In the genomic region with DNA sequence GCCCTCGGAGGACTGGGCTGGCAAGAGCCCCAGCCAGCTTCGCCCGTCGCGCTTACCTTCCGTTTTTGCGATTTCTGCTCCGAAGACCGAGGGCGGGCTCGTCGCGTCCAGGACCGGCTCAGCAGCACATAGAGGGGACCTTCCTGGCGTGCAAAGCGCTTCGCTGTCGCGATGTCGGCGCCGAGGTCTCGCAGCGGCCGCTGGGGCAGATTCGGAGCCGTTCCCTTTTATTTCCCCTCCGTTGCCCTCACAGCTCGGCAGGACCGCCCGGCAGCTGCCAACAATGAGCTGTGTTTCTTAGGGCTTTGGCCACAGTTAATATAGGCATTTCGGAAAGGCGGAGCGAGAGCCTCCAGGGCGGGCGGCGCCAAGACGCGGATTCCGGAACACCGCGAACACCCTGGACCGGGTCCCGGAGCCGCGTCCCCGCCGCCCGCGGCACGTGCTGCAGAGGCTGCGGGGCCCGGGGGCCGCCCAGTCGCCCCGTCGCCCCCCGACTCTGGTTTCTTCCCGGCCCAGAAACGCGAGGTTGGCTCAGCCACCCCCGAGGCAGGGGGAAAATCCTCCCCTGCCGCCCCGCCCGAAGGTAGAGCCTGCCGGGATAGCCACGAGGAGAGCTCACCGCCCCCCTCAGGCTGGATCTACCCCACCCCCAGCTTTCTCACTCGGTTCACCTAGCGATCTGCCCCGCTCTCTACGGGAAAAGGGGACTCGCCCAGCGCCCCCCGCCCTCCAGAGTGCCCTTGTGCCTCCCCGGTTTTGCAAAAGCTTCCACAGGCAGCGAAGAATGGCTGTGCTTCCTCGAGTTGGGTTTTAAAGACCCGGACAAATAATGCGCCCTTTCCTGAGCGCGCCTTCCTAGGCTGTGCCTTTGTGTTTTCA, we compare ENCODE assay signal across 8 cellular contexts. TPM values are rescaled to one million over a fixed set of nuclear protein-coding genes. Genes with fewer than 3 reads are reported as not detected.
DNase-seq lines count a peak whose midpoint lies in the region; TF ChIP-seq lines count a peak whose summit lies in the region.

A gene with protein sequence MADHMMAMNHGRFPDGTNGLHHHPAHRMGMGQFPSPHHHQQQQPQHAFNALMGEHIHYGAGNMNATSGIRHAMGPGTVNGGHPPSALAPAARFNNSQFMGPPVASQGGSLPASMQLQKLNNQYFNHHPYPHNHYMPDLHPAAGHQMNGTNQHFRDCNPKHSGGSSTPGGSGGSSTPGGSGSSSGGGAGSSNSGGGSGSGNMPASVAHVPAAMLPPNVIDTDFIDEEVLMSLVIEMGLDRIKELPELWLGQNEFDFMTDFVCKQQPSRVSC (minus strand): TSS at position 292 of the 882 bp plus-strand sequence. CDS start 704 bp downstream, outside the sequence.

- peaks cover 39% of the 10 kb centered on the region for H3K4me1 Mint-ChIP-seq in activated naive CD4-positive, alpha-beta T cell treated with anti-CD3 and anti-CD28 coated beads, Interleukin-2, amount 10 ng/mL, durations not matched to agents 7 days and 5 days

- H3K36me3 ChIP-seq in SK-N-MC (ENCODE audit: insufficient read depth, low read length) (peaks cover 37% of the 10 kb centered on the region), suprapubic skin (peaks cover 4% of the 10 kb centered on the region)

- H3K27me3 Mint-ChIP-seq in activated naive CD4-positive, alpha-beta T cell treated with anti-CD3 and anti-CD28 coated beads, Interleukin-2, amount 10 ng/mL, durations not matched to agents 7 days and 5 days: peaks cover 3% of the 10 kb centered on the region

- TF ChIP-seq POLR2A in suprapubic skin (IDR thresholded peaks at IDR 0.05): peak; percentile 97

- CTCF ChIA-PET in HEK293T (lab: Yijun Ruan, JAX): interaction anchor here (0.6 to 1.4 kb wide), 8 partner anchors 10 to 548 kb away, joined by 3 to 5 read pairs (median 4); no protein-coding TSS in a partner anchor
- CTCF ChIA-PET in activated naive CD4-positive, alpha-beta T cell treated with anti-CD3 and anti-CD28 coated beads, Interleukin-2, amount 10 ng/mL, durations not matched to agents 7 days and 5 days (lab: Charles Lee): interaction anchor here (0.8 to 2.5 kb wide), 7 partner anchors 9 to 256 kb away, joined by 3 to 16 read pairs (median 4); a partner anchor contains a TSS

- under 1% methylated on average over 59 of the region's 82 CpGs for WGBS in suprapubic skin

- H3K4me1 ChIP-seq in suprapubic skin: peaks cover 37% of the 10 kb centered on the region

- no peak for TF ChIP-seq EP300 in suprapubic skin (IDR thresholded peaks at IDR 0.05)

- peak within 1 kb of the TSS; percentile 96 for H3K9ac ChIP-seq in SK-N-MC (ENCODE audit: insufficient read length)

- peak; percentile 4 to 16 for TF ChIP-seq CTCF in suprapubic skin (IDR thresholded peaks at IDR 0.05)

- DNase-seq in GM04503 (ENCODE audit: low read depth) (peak; percentile 81), HEK293T (ENCODE audit: extremely low spot score) (peak; percentile 84), MV-4-11 (lab: John Stamatoyannopoulos, UW) (peak; percentile 86), SK-N-MC (ENCODE audit: low read depth, low spot score) (peak; percentile 87), germinal center (ENCODE audit: low spot score) (peak; percentile 86), occipital lobe (lab: John Stamatoyannopoulos, UW) (peak; percentile 83), suprapubic skin (ENCODE audit: low spot score in 2 of 2) (peak; percentile 96 to 97)
- peak; percentile 93 for DNase-seq in activated naive CD4-positive, alpha-beta T cell treated with anti-CD3 and anti-CD28 coated beads, Interleukin-2, amount 10 ng/mL, durations not matched to agents 7 days and 5 days

- no peaks in the 10 kb centered on the region for H3K27me3 ChIP-seq in suprapubic skin

- H3K36me3 Mint-ChIP-seq in activated naive CD4-positive, alpha-beta T cell treated with anti-CD3 and anti-CD28 coated beads, Interleukin-2, amount 10 ng/mL, durations not matched to agents 7 days and 5 days: peaks cover 34% of the 10 kb centered on the region

- H3K9me3 ChIP-seq in SK-N-MC (ENCODE audit: low read depth, low read length): no peaks in the 10 kb centered on the region
- no peaks in the 10 kb centered on the region for H3K9me3 ChIP-seq in suprapubic skin

- H3K9me3 Mint-ChIP-seq in activated naive CD4-positive, alpha-beta T cell treated with anti-CD3 and anti-CD28 coated beads, Interleukin-2, amount 10 ng/mL, durations not matched to agents 7 days and 5 days: no peaks in the 10 kb centered on the region

- H3K4me3 Mint-ChIP-seq in activated naive CD4-positive, alpha-beta T cell treated with anti-CD3 and anti-CD28 coated beads, Interleukin-2, amount 10 ng/mL, durations not matched to agents 7 days and 5 days: peak within 1 kb of the TSS; percentile 97

- peak within 1 kb of the TSS; percentile 99 for H3K27ac ChIP-seq in SK-N-MC
- peak within 1 kb of the TSS; percentile 94 for H3K27ac ChIP-seq in suprapubic skin

- H3K4me3 ChIP-seq in SK-N-MC: peak within 1 kb of the TSS; percentile 94
- H3K4me3 ChIP-seq in suprapubic skin: peak within 1 kb of the TSS; percentile 92

- POLR2A ChIA-PET in HEK293T (lab: Yijun Ruan, JAX): interaction anchor here (0.6 to 3.8 kb wide), 69 partner anchors 9 to 676 kb away, joined by 3 to 29 read pairs (median 4); no protein-coding TSS in a partner anchor

- peak within 1 kb of the TSS; percentile 100 for H3K27ac Mint-ChIP-seq in activated naive CD4-positive, alpha-beta T cell treated with anti-CD3 and anti-CD28 coated beads, Interleukin-2, amount 10 ng/mL, durations not matched to agents 7 days and 5 days

TF ChIP-seq in HEK293T, 16 proteins besides CTCF, POLR2A, EP300 and RAD21:
- peak; percentile 71 for TF ChIP-seq ELF4 (IDR thresholded peaks at IDR 0.05)
- TF ChIP-seq FOXM1 (IDR thresholded peaks at IDR 0.05; ENCODE audit: borderline replicate concordance): peak; percentile 92
- peak; percentile 30; the same call in 1 of the 2 replicates for TF ChIP-seq ARNT (IDR thresholded peaks at IDR 0.05)
- no peak for TF ChIP-seq NFRKB (IDR thresholded peaks at IDR 0.05)
- 0 out of 2 replicates have a peak, but pooled peaks have one; percentile 50 for TF ChIP-seq LEF1 (IDR thresholded peaks at IDR 0.05; ENCODE audit: borderline replicate concordance)

RNA-seq across cellular contexts. Expression of the gene that starts here (rescaled TPM):
- total RNA-seq in occipital lobe (33.1 TPM), suprapubic skin (100 to 1,000 TPM; 167 to 239 (median 206) TPM)

Comparison
In these comparisons a context has a peak if more than half of its experiments do, and no peak if none do; other contexts are left out.
1. Peak in every context shown above with its lines: DNase-seq, H3K4me3 ChIP-seq and H3K27ac ChIP-seq.